Comparison of ENCODE assay signal across 8 cellular contexts in the genomic region with DNA sequence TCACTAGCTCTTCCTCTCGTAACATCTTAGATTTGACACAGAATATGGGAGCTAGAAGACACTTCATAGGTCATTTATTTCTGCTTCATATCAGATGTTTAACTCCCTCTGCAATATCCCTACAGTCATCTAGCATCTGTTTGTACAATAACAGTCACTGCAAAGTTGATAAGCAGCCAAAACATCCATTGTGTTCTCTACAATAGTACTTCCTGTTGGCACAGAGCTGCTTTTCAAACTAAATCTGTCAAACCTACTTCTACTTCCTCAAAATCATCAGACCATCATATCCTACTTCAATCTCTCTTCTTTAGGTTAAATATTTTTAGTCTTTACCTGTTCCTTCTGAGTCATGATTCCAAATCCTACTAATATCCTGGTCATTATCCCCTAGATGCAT.
DNase-seq lines count a peak whose midpoint lies in the region; ATAC-seq and TF ChIP-seq lines count a peak whose summit lies in the region.

No MANE protein-coding gene starts in this region.

- H3K36me3 ChIP-seq in H7 (replicated peaks; ENCODE audit: control insufficient read depth, insufficient read depth, low read length): no peaks in the 10 kb centered on the region

- DNase-seq in NAMALWA (ENCODE audit: low spot score) (peak; percentile 20), fibroblast of the aortic adventitia (ENCODE audit: low read depth) (peak; percentile 49), H7 (no peak), NCI-H82 (lab: John Stamatoyannopoulos, UW) (no peak)

- H3K27me3 ChIP-seq in H7 (ENCODE audit: control insufficient read depth, insufficient read depth, low read length): no peaks in the 10 kb centered on the region

- peak; percentile 82 for ATAC-seq in GM18502 (IDR thresholded peaks at IDR 0.05; ENCODE audit: poor library complexity, unreplicated experiment)
- peak; percentile 73 for ATAC-seq in GM21717 (IDR thresholded peaks at IDR 0.05; ENCODE audit: unreplicated experiment)
- ATAC-seq in GM21526 (IDR thresholded peaks at IDR 0.05; ENCODE audit: low FRiP score, unreplicated experiment): no peak
- no peak for ATAC-seq in HG02623 (IDR thresholded peaks at IDR 0.05; ENCODE audit: unreplicated experiment)

- no peak for TF ChIP-seq CTCF in fibroblast of the aortic adventitia (IDR thresholded peaks at IDR 0.05; ENCODE audit: insufficient read depth, low read length)

- H3K4me3 ChIP-seq in fibroblast of the aortic adventitia (ENCODE audit: low read depth, low read length) (no peak overlapping the region), H7 (ENCODE audit: insufficient read depth, low read depth, low read length) (no peak overlapping the region)

Comparison
In these comparisons a context has a peak if more than half of its experiments do, and no peak if none do; other contexts are left out.
1. ATAC-seq: peak in GM18502 (single experiment) and GM21717 (single experiment); none in GM21526 (single experiment) and HG02623 (single experiment).
2. DNase-seq: peak in NAMALWA (single experiment) and fibroblast of the aortic adventitia (single experiment); none in H7 (single experiment) and NCI-H82 (single experiment).